In genomic region chr2:234257859-234258561, GRCh38 we compare ENCODE assay signal across 9 cellular contexts.
DNase-seq lines count a peak whose midpoint lies in the region; ATAC-seq lines count a peak whose summit lies in the region.
"Had no signal": no experiment of that assay in that cellular context is flagged by ENCODE, and none has a peak within 500 bp of the region (broad histone marks: within the 10 kb centered on the region; RNA-seq: fewer than 3 reads in every experiment).

No MANE protein-coding gene starts in this region.

- H3K9me3 Mint-ChIP-seq in natural killer cell treated with Interleukin-12 subunit alpha and Interleukin-12 subunit beta and Interleukin-15 and Interleukin-18, amount 100 ng/mL, for 72 hours = no peaks in the 10 kb centered on the region
- H3K9me3 Mint-ChIP-seq: naive B cell had no signal

- H3K36me3 Mint-ChIP-seq in natural killer cell treated with Interleukin-12 subunit alpha and Interleukin-12 subunit beta and Interleukin-15 and Interleukin-18, amount 100 ng/mL, for 72 hours = no peaks in the 10 kb centered on the region
- H3K36me3 Mint-ChIP-seq: naive B cell had no signal

- 0 out of 2 replicates have a peak, but pooled peaks cover 3% of the 10 kb centered on the region for H3K4me1 ChIP-seq in iPS DF 6.9 (ENCODE audit: control insufficient read depth, insufficient read depth, low read length)

- no peaks in the 10 kb centered on the region for H3K27me3 ChIP-seq in iPS DF 6.9 (ENCODE audit: control insufficient read depth, insufficient read depth, low read length)

- no peak for ATAC-seq in natural killer cell treated with Interleukin-12 subunit alpha and Interleukin-12 subunit beta and Interleukin-15 and Interleukin-18, amount 100 ng/mL, for 72 hours
- no peak for ATAC-seq in HG02571 (IDR thresholded peaks at IDR 0.05; ENCODE audit: unreplicated experiment)
- ATAC-seq in GM19351 (IDR thresholded peaks at IDR 0.05; ENCODE audit: unreplicated experiment) = no peak

- no peaks in the 10 kb centered on the region for H3K27me3 Mint-ChIP-seq in natural killer cell treated with Interleukin-12 subunit alpha and Interleukin-12 subunit beta and Interleukin-15 and Interleukin-18, amount 100 ng/mL, for 72 hours

- DNase-seq in EH (ENCODE audit: low read depth) = peak; percentile 98
- peak; percentile 34 for DNase-seq in MV-4-11 (lab: John Stamatoyannopoulos, UW)
- DNase-seq in amniotic stem cell (lab: John Stamatoyannopoulos, UW) = peak; percentile 86
- peak; percentile 29 for DNase-seq in iPS DF 6.9 (ENCODE audit: low read depth, low spot score)
- DNase-seq in stimulated activated CD8-positive, alpha-beta memory T cell treated with anti-CD3 and anti-CD28 coated beads, Interleukin-15, amount 100 ng/mL, for 48 hours (ENCODE audit: low read depth in 2 of 2) = peak; percentile 10 to 26
- no peak for DNase-seq in natural killer cell treated with Interleukin-12 subunit alpha and Interleukin-12 subunit beta and Interleukin-15 and Interleukin-18, amount 100 ng/mL, for 72 hours (ENCODE audit: low spot score)
- DNase-seq: naive B cell had no signal

- peaks cover 13 to 17% of the 10 kb centered on the region in 2 donors for H3K4me1 Mint-ChIP-seq in natural killer cell treated with Interleukin-12 subunit alpha and Interleukin-12 subunit beta and Interleukin-15 and Interleukin-18, amount 100 ng/mL, for 72 hours (ENCODE audit: low read depth in 2 of 2)
- H3K4me1 Mint-ChIP-seq: naive B cell had no signal

- no peak overlapping the region for H3K27ac ChIP-seq in iPS DF 6.9 (ENCODE audit: low read length)

- H3K27ac Mint-ChIP-seq in natural killer cell treated with Interleukin-12 subunit alpha and Interleukin-12 subunit beta and Interleukin-15 and Interleukin-18, amount 100 ng/mL, for 72 hours = no peak overlapping the region

- H3K9me3 ChIP-seq in iPS DF 6.9 (ENCODE audit: control insufficient read depth, insufficient read depth, low read length) = no peaks in the 10 kb centered on the region

- WGBS in iPS DF 6.9 (ENCODE audit: insufficient coverage, insufficient read length) = no CpG with 5 or more reads among the region's 10 CpGs

- H3K4me3 Mint-ChIP-seq in natural killer cell treated with Interleukin-12 subunit alpha and Interleukin-12 subunit beta and Interleukin-15 and Interleukin-18, amount 100 ng/mL, for 72 hours = no peak overlapping the region
- H3K4me3 Mint-ChIP-seq: naive B cell had no signal

- no peaks in the 10 kb centered on the region for H3K36me3 ChIP-seq in iPS DF 6.9 (ENCODE audit: control insufficient read depth, insufficient read depth, low read length)

- H3K4me3 ChIP-seq in iPS DF 6.9 (ENCODE audit: low read length) = no peak overlapping the region
